ENCODE assay signal across 2 cellular contexts in genomic region chr5:65779643-65780042, GRCh38.
TF ChIP-seq lines count a peak whose summit lies in the region.

No MANE protein-coding gene starts in this region.

TF ChIP-seq in A549, 52 proteins besides CTCF, POLR2A, EP300 and RAD21 (continued from another document):
- no peak for TF ChIP-seq CBX8 (IDR thresholded peaks at IDR 0.05)
- TF ChIP-seq, protein P1, sequence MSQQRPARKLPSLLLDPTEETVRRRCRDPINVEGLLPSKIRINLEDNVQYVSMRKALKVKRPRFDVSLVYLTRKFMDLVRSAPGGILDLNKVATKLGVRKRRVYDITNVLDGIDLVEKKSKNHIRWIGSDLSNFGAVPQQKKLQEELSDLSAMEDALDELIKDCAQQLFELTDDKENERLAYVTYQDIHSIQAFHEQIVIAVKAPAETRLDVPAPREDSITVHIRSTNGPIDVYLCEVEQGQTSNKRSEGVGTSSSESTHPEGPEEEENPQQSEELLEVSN (IDR thresholded peaks at IDR 0.05; ENCODE audit: borderline replicate concordance, low read depth), result no peak
- no peak for TF ChIP-seq ELK1 (IDR thresholded peaks at IDR 0.05; ENCODE audit: low read depth, low read length)
- TF ChIP-seq JUN (IDR thresholded peaks at IDR 0.05), result no peak
- no peak for TF ChIP-seq MYC (IDR thresholded peaks at IDR 0.05; ENCODE audit: borderline replicate concordance, low read length)
- no peak for TF ChIP-seq HDAC2 (IDR thresholded peaks at IDR 0.05)
- no peak for TF ChIP-seq USF2 (IDR thresholded peaks at IDR 0.05)
- no peak for TF ChIP-seq RNF2 (IDR thresholded peaks at IDR 0.05; ENCODE audit: borderline replicate concordance, low read depth)
- TF ChIP-seq JUNB (IDR thresholded peaks at IDR 0.05), result no peak

TF ChIP-seq in GM23338, 12 proteins besides CTCF, POLR2A, EP300 and RAD21 (continued from another document):
- TF ChIP-seq, protein P2, sequence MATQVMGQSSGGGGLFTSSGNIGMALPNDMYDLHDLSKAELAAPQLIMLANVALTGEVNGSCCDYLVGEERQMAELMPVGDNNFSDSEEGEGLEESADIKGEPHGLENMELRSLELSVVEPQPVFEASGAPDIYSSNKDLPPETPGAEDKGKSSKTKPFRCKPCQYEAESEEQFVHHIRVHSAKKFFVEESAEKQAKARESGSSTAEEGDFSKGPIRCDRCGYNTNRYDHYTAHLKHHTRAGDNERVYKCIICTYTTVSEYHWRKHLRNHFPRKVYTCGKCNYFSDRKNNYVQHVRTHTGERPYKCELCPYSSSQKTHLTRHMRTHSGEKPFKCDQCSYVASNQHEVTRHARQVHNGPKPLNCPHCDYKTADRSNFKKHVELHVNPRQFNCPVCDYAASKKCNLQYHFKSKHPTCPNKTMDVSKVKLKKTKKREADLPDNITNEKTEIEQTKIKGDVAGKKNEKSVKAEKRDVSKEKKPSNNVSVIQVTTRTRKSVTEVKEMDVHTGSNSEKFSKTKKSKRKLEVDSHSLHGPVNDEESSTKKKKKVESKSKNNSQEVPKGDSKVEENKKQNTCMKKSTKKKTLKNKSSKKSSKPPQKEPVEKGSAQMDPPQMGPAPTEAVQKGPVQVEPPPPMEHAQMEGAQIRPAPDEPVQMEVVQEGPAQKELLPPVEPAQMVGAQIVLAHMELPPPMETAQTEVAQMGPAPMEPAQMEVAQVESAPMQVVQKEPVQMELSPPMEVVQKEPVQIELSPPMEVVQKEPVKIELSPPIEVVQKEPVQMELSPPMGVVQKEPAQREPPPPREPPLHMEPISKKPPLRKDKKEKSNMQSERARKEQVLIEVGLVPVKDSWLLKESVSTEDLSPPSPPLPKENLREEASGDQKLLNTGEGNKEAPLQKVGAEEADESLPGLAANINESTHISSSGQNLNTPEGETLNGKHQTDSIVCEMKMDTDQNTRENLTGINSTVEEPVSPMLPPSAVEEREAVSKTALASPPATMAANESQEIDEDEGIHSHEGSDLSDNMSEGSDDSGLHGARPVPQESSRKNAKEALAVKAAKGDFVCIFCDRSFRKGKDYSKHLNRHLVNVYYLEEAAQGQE (IDR thresholded peaks at IDR 0.05; ENCODE audit: unreplicated experiment), result no peak
